3 cellular contexts compared by ENCODE assay signal in genomic region chr2:231356474-231356849, GRCh38.
TF ChIP-seq lines count a peak whose summit lies in the region.

No MANE protein-coding gene starts in this region.

TF ChIP-seq in IMR-90, 13 proteins besides CTCF, POLR2A, EP300 and RAD21:
- TF ChIP-seq FOS (IDR thresholded peaks at IDR 0.05; ENCODE audit: low read depth, low read length) (no peak), CEBPB (IDR thresholded peaks at IDR 0.05; ENCODE audit: low read depth, low read length) (no peak), MAZ (IDR thresholded peaks at IDR 0.05; ENCODE audit: borderline replicate concordance, low read depth, low read length) (no peak), RFX5 (IDR thresholded peaks at IDR 0.05; ENCODE audit: low read depth, low read length) (no peak), ELK1 (IDR thresholded peaks at IDR 0.05; ENCODE audit: borderline replicate concordance, low read depth, low read length) (no peak), SMC3 (IDR thresholded peaks at IDR 0.05; ENCODE audit: low read depth, low read length) (no peak), USF2 (IDR thresholded peaks at IDR 0.05; ENCODE audit: low read depth, low read length) (no peak), RCOR1 (IDR thresholded peaks at IDR 0.05; ENCODE audit: insufficient replicate concordance, low read length) (no peak), CHD1 (IDR thresholded peaks at IDR 0.05; ENCODE audit: low read depth, low read length) (no peak), MXI1 (IDR thresholded peaks at IDR 0.05; ENCODE audit: borderline replicate concordance, low read depth, low read length) (no peak), MAFK (IDR thresholded peaks at IDR 0.05; ENCODE audit: low read depth, low read length) (no peak), NFE2L2 (IDR thresholded peaks at IDR 0.05; ENCODE audit: low read depth, low read length) (no peak), BHLHE40 (IDR thresholded peaks at IDR 0.05; ENCODE audit: low read depth, low read length) (no peak)

TF ChIP-seq in endothelial cell of umbilical vein, 7 proteins besides CTCF, POLR2A, EP300 and RAD21:
- no peak for TF ChIP-seq EZH2 (IDR thresholded peaks at IDR 0.05; ENCODE audit: borderline replicate concordance, low read depth, low read length, severe bottlenecking)
- TF ChIP-seq GATA2 (IDR thresholded peaks at IDR 0.05; ENCODE audit: insufficient read depth, insufficient read length, low read depth, low read length): no peak
- TF ChIP-seq MAX (IDR thresholded peaks at IDR 0.05; ENCODE audit: insufficient read depth, insufficient read length): no peak
- no peak for TF ChIP-seq JUN (IDR thresholded peaks at IDR 0.05; ENCODE audit: borderline replicate concordance, insufficient read depth, insufficient read length, low read depth)
- no peak for TF ChIP-seq FOS (IDR thresholded peaks at IDR 0.05; ENCODE audit: borderline replicate concordance, insufficient read depth, low read length)
- TF ChIP-seq POLR2AphosphoS5 (IDR thresholded peaks at IDR 0.05; ENCODE audit: insufficient read depth, low read depth, low read length): no peak
- TF ChIP-seq MYC (IDR thresholded peaks at IDR 0.05; ENCODE audit: low read depth, low read length): no peak
TF ChIP-seq in endothelial cell of umbilical vein: peak in this region for 0.

TF ChIP-seq in GM12891, 5 proteins besides CTCF, POLR2A, EP300 and RAD21:
- no peak for TF ChIP-seq TAF1 (IDR thresholded peaks at IDR 0.05; ENCODE audit: low read depth, low read length)
- no peak for TF ChIP-seq SPI1 (IDR thresholded peaks at IDR 0.05; ENCODE audit: low read depth, low read length)
- TF ChIP-seq PAX5 (IDR thresholded peaks at IDR 0.05; ENCODE audit: insufficient read depth, low read length, severe bottlenecking): no peak
- TF ChIP-seq POLR2AphosphoS5 (IDR thresholded peaks at IDR 0.05; ENCODE audit: low read depth, low read length): no peak
- TF ChIP-seq POU2F2 (IDR thresholded peaks at IDR 0.05; ENCODE audit: low read depth, low read length): no peak
